In the genomic region with DNA sequence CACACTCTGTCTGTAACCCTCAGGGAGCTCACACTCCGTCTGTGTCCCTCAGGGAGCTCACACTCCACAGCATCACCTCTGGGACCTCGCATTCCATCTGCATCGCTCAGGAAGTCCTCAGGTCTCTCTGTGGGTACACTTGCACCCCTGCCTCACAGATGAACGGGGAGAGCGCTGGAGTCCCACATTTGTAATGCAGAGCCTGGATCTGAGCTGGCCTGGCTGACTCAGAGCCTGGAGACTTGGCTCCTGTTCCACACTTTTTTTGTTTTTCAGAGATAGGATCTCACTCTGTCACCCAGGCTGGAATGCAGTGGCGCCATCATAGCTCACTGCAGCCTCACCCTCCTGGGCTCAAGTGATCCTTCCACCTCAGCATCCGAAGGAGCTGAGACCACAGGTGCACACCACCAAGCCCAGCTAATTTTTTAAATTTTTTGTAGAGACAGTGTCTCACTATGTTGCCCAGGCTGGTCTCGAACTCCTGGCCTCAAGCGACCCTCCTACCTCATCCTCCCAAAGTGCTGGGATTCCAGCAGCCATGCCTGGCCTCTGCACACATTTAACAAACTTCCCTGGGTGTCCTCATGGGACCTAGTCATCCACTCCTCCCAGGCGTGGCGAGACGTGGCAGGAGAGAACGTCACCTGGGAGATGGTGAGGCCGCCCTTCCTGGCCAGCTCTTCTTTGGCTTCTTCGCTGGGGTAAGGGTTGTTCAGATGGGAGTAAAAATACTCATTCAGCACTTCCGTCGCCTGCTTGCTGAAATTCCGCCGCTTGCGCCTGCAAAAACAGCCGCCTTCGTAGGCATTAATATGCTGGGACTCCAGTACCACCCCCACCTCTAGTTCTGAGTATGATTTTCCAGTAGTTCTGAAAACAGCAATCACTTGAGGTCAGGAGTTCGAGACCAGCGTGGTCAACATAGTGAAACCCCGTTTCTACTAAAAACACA, we compare ENCODE assay signal across 12 cellular contexts. TPM values are rescaled to one million over a fixed set of nuclear protein-coding genes. Genes with fewer than 3 reads are reported as not detected.
DNase-seq lines count a peak whose midpoint lies in the region; FAIRE-seq and TF ChIP-seq lines count a peak whose summit lies in the region.
"Had no signal": no experiment of that assay in that cellular context is flagged by ENCODE, and none has a peak within 500 bp of the region (broad histone marks: within the 10 kb centered on the region; RNA-seq: fewer than 3 reads in every experiment).

No MANE protein-coding gene starts in this region.

- H3K9me3 Mint-ChIP-seq in activated CD4-positive, alpha-beta memory T cell treated with anti-CD3 and anti-CD28 coated beads for 36 hours, result no peaks in the 10 kb centered on the region

- peaks cover 38% of the 10 kb centered on the region for H3K36me3 Mint-ChIP-seq in activated CD4-positive, alpha-beta memory T cell treated with anti-CD3 and anti-CD28 coated beads for 36 hours

- intact Hi-C loops in activated CD4-positive, alpha-beta memory T cell treated with anti-CD3 and anti-CD28 coated beads for 36 hours (cut with micrococcal nuclease), result no loop called here
- intact Hi-C loops in stomach (cut with DNase I; ENCODE audit: low total_unique reads), result no loop called here

- TF ChIP-seq CTCF in fibroblast of the aortic adventitia (IDR thresholded peaks at IDR 0.05; ENCODE audit: insufficient read depth, low read length) (no peak), stomach (IDR thresholded peaks at IDR 0.05) (no peak)

- TF ChIP-seq POLR2A in H54 (IDR thresholded peaks at IDR 0.05; ENCODE audit: low read depth, low read length), result no peak
- TF ChIP-seq POLR2A in stomach (IDR thresholded peaks at IDR 0.05), result no peak

- H3K4me1 Mint-ChIP-seq in activated CD4-positive, alpha-beta memory T cell treated with anti-CD3 and anti-CD28 coated beads for 36 hours (ENCODE audit: low read depth), result peaks cover 8% of the 10 kb centered on the region

- no peak for TF ChIP-seq EP300 in stomach (IDR thresholded peaks at IDR 0.05)

- H3K4me3 ChIP-seq in fibroblast of the aortic adventitia (ENCODE audit: low read depth, low read length), result no peak overlapping the region
- H3K4me3 ChIP-seq in stomach, result no peak overlapping the region
- H3K4me3 ChIP-seq: right atrium auricular region had no signal

- no peak overlapping the region for H3K27ac ChIP-seq in stomach
- H3K27ac ChIP-seq: right atrium auricular region had no signal

- H3K4me3 Mint-ChIP-seq in activated CD4-positive, alpha-beta memory T cell treated with anti-CD3 and anti-CD28 coated beads for 36 hours, result no peak overlapping the region

- WGBS in stomach, 5 donors, result 90 to 96% (median 91%) methylated on average over 25 of the region's 25 CpGs

- H3K27ac Mint-ChIP-seq in activated CD4-positive, alpha-beta memory T cell treated with anti-CD3 and anti-CD28 coated beads for 36 hours, result peak overlapping the region; percentile 74

- no peaks in the 10 kb centered on the region for H3K27me3 ChIP-seq in stomach
- H3K27me3 ChIP-seq: right atrium auricular region had no signal

- peaks cover 0 to 23% (median 13%) of the 10 kb centered on the region in 4 donors for H3K36me3 ChIP-seq in stomach
- H3K36me3 ChIP-seq: right atrium auricular region had no signal

- H3K27me3 Mint-ChIP-seq in activated CD4-positive, alpha-beta memory T cell treated with anti-CD3 and anti-CD28 coated beads for 36 hours, result no peaks in the 10 kb centered on the region

- DNase-seq in H54 (ENCODE audit: insufficient read length, low spot score) (peak; percentile 81), fibroblast of the aortic adventitia (ENCODE audit: low read depth) (peak; percentile 38), middle frontal gyrus (ENCODE audit: extremely low spot score, low spot score) (no peak), stomach (no peak), dermis blood vessel endothelial cell (no peak)
- peak; percentile 55 for DNase-seq in activated CD4-positive, alpha-beta memory T cell treated with anti-CD3 and anti-CD28 coated beads for 36 hours
- DNase-seq: caudate nucleus, kidney, NCI-H1436 treated with DMSO at 0.1 percent for 48 hours, NCI-H524 treated with DMSO at 0.1 percent for 48 hours had no signal

- POLR2A ChIA-PET in activated CD4-positive, alpha-beta memory T cell treated with anti-CD3 and anti-CD28 coated beads for 36 hours (lab: Charles Lee), result interaction anchor here (0.6 kb wide), 1 partner anchor 16 kb away, joined by 3 read pairs; no protein-coding TSS in a partner anchor

- no peaks in the 10 kb centered on the region for H3K9me3 ChIP-seq in stomach
- H3K9me3 ChIP-seq: right atrium auricular region had no signal

- FAIRE-seq in H54 (lab: Jason Lieb, UNC), result no peak
- FAIRE-seq: kidney had no signal

- no peaks in the 10 kb centered on the region for H3K4me1 ChIP-seq in stomach
- H3K4me1 ChIP-seq: right atrium auricular region had no signal

- CTCF ChIA-PET in activated CD4-positive, alpha-beta memory T cell treated with anti-CD3 and anti-CD28 coated beads for 36 hours (lab: Charles Lee), result interaction anchor here (2.1 to 2.7 kb wide), 2 partner anchors 14 to 37 kb away, joined by 7 to 12 read pairs; no protein-coding TSS in a partner anchor

RNA-seq across cellular contexts. Expression of a gene that starts 31.0 kb away (rescaled TPM):
- under 1 TPM; 0.44 to 0.50 TPM for total RNA-seq in activated CD4-positive, alpha-beta memory T cell treated with anti-CD3 and anti-CD28 coated beads for 36 hours
- 0.18 and 2.5 TPM in 2 replicates for total RNA-seq in fibroblast of the aortic adventitia (ENCODE audit: low replicate concordance)
- total RNA-seq in stomach, result 1 to 10 TPM in 1 of 5 donors, under 1 TPM in 2, not detected in 2; under 0.01 to 1.4 (median 0.73) TPM
- polyA plus RNA-seq in stomach, result under 1 TPM in 1 of 3 donors, not detected in 2; 0.05 TPM
- 0.17 TPM in 1 of 2 replicates, not detected in the other for total RNA-seq in dermis blood vessel endothelial cell

RNA-seq across cellular contexts. Expression of a gene that starts 40.4 kb away (rescaled TPM):
- total RNA-seq in activated CD4-positive, alpha-beta memory T cell treated with anti-CD3 and anti-CD28 coated beads for 36 hours, result 1 to 10 TPM; 6.9 to 8.2 TPM
- 0.45 and 1.4 TPM in 2 replicates for total RNA-seq in fibroblast of the aortic adventitia (ENCODE audit: low replicate concordance)
- 100 to 1,000 TPM in 1 of 5 donors, 1 to 10 TPM in 1, under 1 TPM in 3; 0.43 to 117 (median 0.92) TPM for total RNA-seq in stomach
- polyA plus RNA-seq in stomach, result 10 to 100 TPM in 1 of 3 donors, 1 to 10 TPM in 2; 4.9 to 14.5 (median 5.2) TPM
- 0.14 and 0.17 TPM in 2 replicates for total RNA-seq in dermis blood vessel endothelial cell

RNA-seq across cellular contexts. Expression of a gene that starts 49.4 kb away (rescaled TPM):
- total RNA-seq in activated CD4-positive, alpha-beta memory T cell treated with anti-CD3 and anti-CD28 coated beads for 36 hours, result 10 to 100 TPM; 44.9 to 45.7 TPM
- 0.33 and 0.45 TPM in 2 replicates for total RNA-seq in fibroblast of the aortic adventitia (ENCODE audit: low replicate concordance)
- 10 to 100 TPM in 2 of 5 donors, 1 to 10 TPM in 2, not detected in 1; 2.0 to 60.7 (median 17.5) TPM for total RNA-seq in stomach
- 1 to 10 TPM; 2.9 to 4.9 (median 2.9) TPM for polyA plus RNA-seq in stomach
- total RNA-seq in dermis blood vessel endothelial cell, result 0.05 TPM in 1 of 2 replicates, not detected in the other
- total RNA-seq: right atrium auricular region, Right ventricle myocardium inferior had no signal

RNA-seq across cellular contexts. Expression of a gene that starts 53.1 kb away (rescaled TPM):
- 100 to 1,000 TPM; 365 to 374 TPM for total RNA-seq in activated CD4-positive, alpha-beta memory T cell treated with anti-CD3 and anti-CD28 coated beads for 36 hours
- 127 and 166 TPM in 2 replicates for total RNA-seq in fibroblast of the aortic adventitia (ENCODE audit: low replicate concordance)
- 100 to 1,000 TPM in 1 of 5 donors, 10 to 100 TPM in 4; 24.5 to 204 (median 71.4) TPM for total RNA-seq in stomach
- polyA plus RNA-seq in stomach, result 100 to 1,000 TPM; 258 to 367 (median 300) TPM
- 95.3 and 191 TPM in 2 replicates for total RNA-seq in dermis blood vessel endothelial cell

RNA-seq across cellular contexts. Expression of a gene that starts 53.7 kb away (rescaled TPM):
- 1 to 10 TPM; 3.1 to 4.7 TPM for total RNA-seq in activated CD4-positive, alpha-beta memory T cell treated with anti-CD3 and anti-CD28 coated beads for 36 hours
- 1.9 and 4.3 TPM in 2 replicates for total RNA-seq in fibroblast of the aortic adventitia (ENCODE audit: low replicate concordance)
- total RNA-seq in stomach, result 10 to 100 TPM in 1 of 5 donors, 1 to 10 TPM in 3, not detected in 1; 2.0 to 31.7 (median 5.6) TPM
- polyA plus RNA-seq in stomach, result 1 to 10 TPM in 1 of 3 donors, under 1 TPM in 2; 0.93 to 2.0 (median 0.93) TPM
- 0.68 and 1.4 TPM in 2 replicates for total RNA-seq in dermis blood vessel endothelial cell

Comparison
In these comparisons a context has a peak if more than half of its experiments do, and no peak if none do; other contexts are left out.
1. DNase-seq: peak in H54 (single experiment), activated CD4-positive, alpha-beta memory T cell treated with anti-CD3 and anti-CD28 coated beads for 36 hours (single experiment) and fibroblast of the aortic adventitia (single experiment); none in middle frontal gyrus (single experiment), stomach (single experiment) and dermis blood vessel endothelial cell (single experiment).